ENCODE assay signal across 12 cellular contexts in genomic region chr1:214957330-214958137, GRCh38.
DNase-seq lines count a peak whose midpoint lies in the region; ATAC-seq, FAIRE-seq and TF ChIP-seq lines count a peak whose summit lies in the region.
"Had no signal": no experiment of that assay in that cellular context is flagged by ENCODE, and none has a peak within 500 bp of the region (broad histone marks: within the 10 kb centered on the region; RNA-seq: fewer than 3 reads in every experiment).

No MANE protein-coding gene starts in this region.

- peaks cover 0 to 1% of the 10 kb centered on the region in 2 donors for H3K9me3 Mint-ChIP-seq in activated T-cell treated with anti-CD3 and anti-CD28 coated beads, Interleukin-2, amount 50 U/mL, for 72 hours
- H3K9me3 Mint-ChIP-seq: H9 had no signal

- FAIRE-seq in urothelium cell line (lab: Jason Lieb, UNC): no peak
- FAIRE-seq: A204.1 had no signal

- H3K4me1 ChIP-seq in foreskin keratinocyte: peaks cover 12% of the 10 kb centered on the region

- peaks cover 34% of the 10 kb centered on the region for H3K27me3 Mint-ChIP-seq in activated T-cell treated with anti-CD3 and anti-CD28 coated beads, Interleukin-2, amount 50 U/mL, for 72 hours (ENCODE audit: low read depth)

- H3K36me3 Mint-ChIP-seq in activated T-cell treated with anti-CD3 and anti-CD28 coated beads, Interleukin-2, amount 50 U/mL, for 72 hours (ENCODE audit: insufficient read depth in 2 of 2): no peaks in the 10 kb centered on the region

- no peak for DNase-seq in activated T-cell treated with anti-CD3 and anti-CD28 coated beads, Interleukin-2, amount 50 U/mL, for 72 hours
- no peak for DNase-seq in activated T-cell treated with anti-CD3 and anti-CD28 coated beads, Interleukin-2, amount 50 U/mL, for 48 hours
- DNase-seq in SKM-1 (lab: John Stamatoyannopoulos, UW; ENCODE audit: unreplicated experiment): peak; percentile 64
- DNase-seq in foreskin keratinocyte: peak; percentile 92 to 97
- peak; percentile 54 for DNase-seq in urothelium cell line (ENCODE audit: low spot score)
- DNase-seq in stimulated activated CD4-positive, alpha-beta T cell treated with anti-CD3 and anti-CD28 coated beads, Interleukin-4, amount 100 ng/mL, for 4 hours: no peak
- DNase-seq in stimulated activated CD8-positive, alpha-beta memory T cell treated with anti-CD3 and anti-CD28 coated beads, Interleukin-4, amount 100 ng/mL, for 48 hours: no peak
- DNase-seq: H9, islet precursor cell, RPMI8226 had no signal

- H3K4me1 Mint-ChIP-seq in activated T-cell treated with anti-CD3 and anti-CD28 coated beads, Interleukin-2, amount 50 U/mL, for 72 hours (ENCODE audit: low read depth): peaks cover 5% of the 10 kb centered on the region

- H3K27ac Mint-ChIP-seq in activated T-cell treated with anti-CD3 and anti-CD28 coated beads, Interleukin-2, amount 50 U/mL, for 72 hours: no peak overlapping the region
- H3K27ac Mint-ChIP-seq: H9 had no signal

- H3K27me3 ChIP-seq in foreskin keratinocyte: no peaks in the 10 kb centered on the region

- H3K4me3 Mint-ChIP-seq in activated T-cell treated with anti-CD3 and anti-CD28 coated beads, Interleukin-2, amount 50 U/mL, for 72 hours: no peak overlapping the region
- H3K4me3 Mint-ChIP-seq: H9 had no signal

- H3K27ac ChIP-seq in foreskin keratinocyte: peak overlapping the region; percentile 73

- peak; percentile 45 to 57 for ATAC-seq in activated T-cell treated with anti-CD3 and anti-CD28 coated beads, Interleukin-2, amount 50 U/mL, for 72 hours (replicated peaks in 1 of 2)
- peak; percentile 99 for ATAC-seq in foreskin keratinocyte
- ATAC-seq in GM18519 (IDR thresholded peaks at IDR 0.05; ENCODE audit: low FRiP score, unreplicated experiment): no peak

- TF ChIP-seq CTCF in foreskin keratinocyte (conservative IDR thresholded peaks at IDR 0.05): no peak

Comparison
In these comparisons a context has a peak if more than half of its experiments do, and no peak if none do; other contexts are left out.
1. DNase-seq: peak in SKM-1 (single experiment), foreskin keratinocyte (2 of 2) and urothelium cell line (single experiment); none in activated T-cell treated with anti-CD3 and anti-CD28 coated beads, Interleukin-2, amount 50 U/mL, for 72 hours (0 of 2), activated T-cell treated with anti-CD3 and anti-CD28 coated beads, Interleukin-2, amount 50 U/mL, for 48 hours (0 of 2), stimulated activated CD4-positive, alpha-beta T cell treated with anti-CD3 and anti-CD28 coated beads, Interleukin-4, amount 100 ng/mL, for 4 hours (0 of 2) and stimulated activated CD8-positive, alpha-beta memory T cell treated with anti-CD3 and anti-CD28 coated beads, Interleukin-4, amount 100 ng/mL, for 48 hours (single experiment).